Comparison of ENCODE assay signal across 27 cellular contexts in the genomic region with DNA sequence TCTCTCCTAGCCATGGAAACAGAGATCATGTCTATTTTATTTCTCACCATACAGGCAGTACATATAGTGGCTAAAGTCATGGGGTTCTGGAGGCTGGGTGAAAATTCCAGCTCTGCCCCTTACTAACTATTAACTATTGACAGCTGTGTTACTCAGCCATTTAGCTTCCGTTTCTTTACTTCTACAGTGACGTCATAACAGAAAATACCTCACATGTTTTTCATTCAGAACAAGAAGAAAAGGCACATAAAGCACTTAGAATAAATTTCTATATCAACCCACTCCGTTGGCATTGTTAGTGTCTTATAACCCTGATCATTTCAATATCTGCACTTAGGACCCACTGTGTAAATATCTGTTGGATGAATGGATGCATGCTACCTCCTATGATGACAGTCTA.
"Had no signal": no experiment of that assay in that cellular context is flagged by ENCODE, and none has a peak within 500 bp of the region (broad histone marks: within the 10 kb centered on the region; RNA-seq: fewer than 3 reads in every experiment).

No MANE protein-coding gene starts in this region.

- H3K27me3 ChIP-seq: gastroesophageal sphincter, hepatocyte, left lung, neural progenitor cell, sigmoid colon, spleen, suprapubic skin, transverse colon, upper lobe of right lung, vagina had no signal

- DNase-seq: dermis blood vessel endothelial cell; effector memory CD4-positive, alpha-beta T cell; foreskin fibroblast; heart left ventricle; kidney; left cardiac atrium; left lung; mesendoderm; midbrain; naive thymus-derived CD4-positive, alpha-beta T cell; sigmoid colon; spleen; stimulated activated CD4-positive, alpha-beta T cell treated with anti-CD3 and anti-CD28 coated beads, Interleukin-2, amount 100 ng/mL, for 48 hours; stimulated activated naive CD4-positive, alpha-beta T cell; stimulated activated naive CD8-positive, alpha-beta T cell treated with anti-CD3 and anti-CD28 coated beads, Interleukin-15, amount 100 ng/mL, for 72 hours; transverse colon; upper lobe of right lung had no signal

- H3K36me3 Mint-ChIP-seq: neural progenitor cell had no signal

- H3K36me3 ChIP-seq: gastroesophageal sphincter, heart left ventricle, left lung, neural progenitor cell, sigmoid colon, suprapubic skin, transverse colon, upper lobe of right lung, vagina had no signal

- H3K4me1 Mint-ChIP-seq: nephron; neural progenitor cell; stimulated activated naive CD8-positive, alpha-beta T cell treated with anti-CD3 and anti-CD28 coated beads, Interleukin-15, amount 100 ng/mL, for 72 hours had no signal

- H2AFZ ChIP-seq: hepatocyte, neural progenitor cell, parathyroid adenoma had no signal

- H3K9ac ChIP-seq: neural progenitor cell, parathyroid adenoma had no signal

- H3K4me1 ChIP-seq: gastroesophageal sphincter, heart left ventricle, left lung, neural progenitor cell, parathyroid adenoma, sigmoid colon, spleen, suprapubic skin, transverse colon, upper lobe of right lung, vagina had no signal

- H3K4me2 ChIP-seq: hepatocyte, neural progenitor cell had no signal

- ATAC-seq: gastroesophageal sphincter; heart left ventricle; left cardiac atrium; left lung; naive thymus-derived CD4-positive, alpha-beta T cell; stimulated activated naive CD8-positive, alpha-beta T cell treated with anti-CD3 and anti-CD28 coated beads, Interleukin-15, amount 100 ng/mL, for 72 hours; upper lobe of right lung had no signal

- H3K4me3 ChIP-seq: coronary artery, gastroesophageal sphincter, heart left ventricle, hepatocyte, left lung, neural progenitor cell, sigmoid colon, skin epidermis, spleen, suprapubic skin, transverse colon, upper lobe of right lung, vagina had no signal

- H3K4me3 Mint-ChIP-seq: naive thymus-derived CD4-positive, alpha-beta T cell; nephron; neural progenitor cell; stimulated activated naive CD8-positive, alpha-beta T cell treated with anti-CD3 and anti-CD28 coated beads, Interleukin-15, amount 100 ng/mL, for 72 hours had no signal

- H3K27ac Mint-ChIP-seq: naive thymus-derived CD4-positive, alpha-beta T cell; nephron; neural progenitor cell; progenitor cell of endocrine pancreas; stimulated activated naive CD8-positive, alpha-beta T cell treated with anti-CD3 and anti-CD28 coated beads, Interleukin-15, amount 100 ng/mL, for 72 hours had no signal

- H3K79me2 ChIP-seq: hepatocyte, parathyroid adenoma had no signal

- H3K27ac ChIP-seq: coronary artery, gastroesophageal sphincter, heart left ventricle, hepatocyte, left lung, neural progenitor cell, parathyroid adenoma, sigmoid colon, skin epidermis, spleen, suprapubic skin, transverse colon, upper lobe of right lung, vagina had no signal
